ENCODE assay signal across 8 cellular contexts in genomic region chr2:64645014-64645418, GRCh38. TPM values are rescaled to one million over a fixed set of nuclear protein-coding genes. Genes with fewer than 3 reads are reported as not detected.
DNase-seq lines count a peak whose midpoint lies in the region; ATAC-seq and TF ChIP-seq lines count a peak whose summit lies in the region.

No MANE protein-coding gene starts in this region.

- ATAC-seq in Right ventricle myocardium inferior: peak; percentile 81
- peak; percentile 62 for ATAC-seq in T-helper 17 cell
- ATAC-seq in mucosa of descending colon: peak; percentile 65

- H3K9me3 ChIP-seq in T-helper 17 cell (ENCODE audit: control insufficient read depth, low read length, poor library complexity, severe bottlenecking): no peaks in the 10 kb centered on the region
- H3K9me3 ChIP-seq in endodermal cell (ENCODE audit: control insufficient read depth, low read length): no peaks in the 10 kb centered on the region
- H3K9me3 ChIP-seq in mucosa of descending colon: no peaks in the 10 kb centered on the region

- H3K4me3 Mint-ChIP-seq in T-helper 17 cell (peak overlapping the region; percentile 90), endodermal cell (peak overlapping the region; percentile 63)

- intact Hi-C loops in Right ventricle myocardium inferior (cut with DNase I) (loop anchor here (5.0 kb wide), 2 partner anchors 38 to 58 kb away; no protein-coding TSS in a partner anchor), cardiac septum (cut with DNase I) (loop anchor here (1.0 to 10.0 kb wide), 2 partner anchors 8 to 350 kb away; partner anchors contain the start of gene SERTAD2), mucosa of descending colon (cut with DNase I, micrococcal nuclease) (loop anchor here (5.0 to 10.0 kb wide), 2 partner anchors 190 to 222 kb away; no protein-coding TSS in a partner anchor)

- no peaks in the 10 kb centered on the region for H3K36me3 Mint-ChIP-seq in T-helper 17 cell (ENCODE audit: low read depth)
- no peaks in the 10 kb centered on the region for H3K36me3 Mint-ChIP-seq in endodermal cell (ENCODE audit: low read depth)

- H3K4me3 ChIP-seq in endodermal cell (ENCODE audit: low read length) (peak overlapping the region; percentile 85), mucosa of descending colon (no peak overlapping the region), urinary bladder (ENCODE audit: low read depth, low read length) (peak overlapping the region; percentile 38)

- no peaks in the 10 kb centered on the region for H3K27me3 Mint-ChIP-seq in T-helper 17 cell
- H3K27me3 Mint-ChIP-seq in endodermal cell (ENCODE audit: insufficient read depth): no peaks in the 10 kb centered on the region

- no peaks in the 10 kb centered on the region for H3K27me3 ChIP-seq in endodermal cell (ENCODE audit: control insufficient read depth, insufficient read depth, low read length, poor library complexity, severe bottlenecking)

- DNase-seq in Right ventricle myocardium inferior (ENCODE audit: missing footprints): no peak
- no peak for DNase-seq in cardiac septum (ENCODE audit: low spot score)
- peak; percentile 25 for DNase-seq in NCI-H1436 (lab: John Stamatoyannopoulos, UW)
- DNase-seq in T-helper 17 cell: no peak
- DNase-seq in endodermal cell: peak; percentile 92
- DNase-seq in mucosa of descending colon: peak in 2 of 3 donors; percentile 59 to 65
- no peak for DNase-seq in globus pallidus (ENCODE audit: low spot score)

- peak overlapping the region; percentile 88 for H3K9ac ChIP-seq in endodermal cell (ENCODE audit: extremely low read depth, low read length, poor library complexity, severe bottlenecking)

- TF ChIP-seq CTCF in endodermal cell (conservative IDR thresholded peaks at IDR 0.05) (no peak), mucosa of descending colon (IDR thresholded peaks at IDR 0.05) (no peak)

- peaks cover 59% of the 10 kb centered on the region for H3K4me1 ChIP-seq in endodermal cell (ENCODE audit: control insufficient read depth, insufficient read depth, low read length)
- H3K4me1 ChIP-seq in mucosa of descending colon (ENCODE audit: low read depth): peaks cover 16% of the 10 kb centered on the region
- H3K4me1 ChIP-seq in urinary bladder (ENCODE audit: insufficient read depth): no peaks in the 10 kb centered on the region

- peaks cover 28% of the 10 kb centered on the region for H3K4me1 Mint-ChIP-seq in T-helper 17 cell
- peaks cover 80% of the 10 kb centered on the region for H3K4me1 Mint-ChIP-seq in endodermal cell

- peak overlapping the region; percentile 93 for H3K27ac ChIP-seq in endodermal cell (ENCODE audit: low read depth, low read length)
- H3K27ac ChIP-seq in urinary bladder (ENCODE audit: low read depth): no peak overlapping the region

- H3K36me3 ChIP-seq in endodermal cell (ENCODE audit: control insufficient read depth, insufficient read depth, low read length) (no peaks in the 10 kb centered on the region), mucosa of descending colon (ENCODE audit: low read depth) (no peaks in the 10 kb centered on the region), urinary bladder (ENCODE audit: insufficient read depth) (no peaks in the 10 kb centered on the region)

- H3K27ac Mint-ChIP-seq in T-helper 17 cell (peak overlapping the region; percentile 81), endodermal cell (peak overlapping the region; percentile 99)

- WGBS in endodermal cell (ENCODE audit: insufficient coverage in 1 of 2, insufficient read length in 1 of 2), 2 experiments: 0% methylated on average over 5 to 17 of the region's 17 CpGs
- WGBS in urinary bladder: under 1% methylated on average over 17 of the region's 17 CpGs

- H3K9me3 Mint-ChIP-seq in endodermal cell: no peaks in the 10 kb centered on the region

RNA-seq across cellular contexts. Expression of gene SERTAD2, which starts 8.7 kb away (rescaled TPM):
- total RNA-seq in Right ventricle myocardium inferior (13.6 TPM), cardiac septum (22.8 TPM), T-helper 17 cell (10 to 100 TPM; 26.4 to 31.1 TPM), endodermal cell (10 to 100 TPM; 17.1 to 20.3 TPM), mucosa of descending colon (10 to 100 TPM; 17.3 to 20.6 (median 20.6) TPM), urinary bladder (14.6 TPM)
- 27.7 TPM for polyA plus RNA-seq in endodermal cell (2013, experiment 1 of 2)
- 25.7 TPM for polyA plus RNA-seq in endodermal cell (2013, experiment 2 of 2)
- polyA plus RNA-seq in urinary bladder: 17.6 TPM

Comparison
In these comparisons a context has a peak if more than half of its experiments do, and no peak if none do; other contexts are left out.
1. DNase-seq: peak in NCI-H1436 (single experiment), endodermal cell (single experiment) and mucosa of descending colon (2 of 3); none in Right ventricle myocardium inferior (single experiment), cardiac septum (single experiment), T-helper 17 cell (0 of 3) and globus pallidus (single experiment).
2. Peak in every context shown above with its lines, with median percentiles within 50 percentile points of each other: ATAC-seq.